1 cellular context compared by ENCODE assay signal in genomic region chr14:70472253-70473159, GRCh38.
TF ChIP-seq lines count a peak whose summit lies in the region.

No MANE protein-coding gene starts in this region.

TF ChIP-seq in HepG2, 621 proteins besides CTCF, POLR2A, EP300 and RAD21 (continued from another document):
- TF ChIP-seq ZNF609 (CRISPR knock-in tag; IDR thresholded peaks at IDR 0.05; ENCODE audit: borderline replicate concordance): no peak
- no peak for TF ChIP-seq KMT2A (CRISPR knock-in tag; IDR thresholded peaks at IDR 0.05)
- no peak for TF ChIP-seq ZBTB38 (CRISPR knock-in tag; IDR thresholded peaks at IDR 0.05)
- TF ChIP-seq E2F2 (CRISPR knock-in tag; IDR thresholded peaks at IDR 0.05; ENCODE audit: borderline replicate concordance): no peak
- no peak for TF ChIP-seq ESRRA (CRISPR knock-in tag; IDR thresholded peaks at IDR 0.05; ENCODE audit: low read depth)
- TF ChIP-seq ZNF20 (CRISPR knock-in tag; IDR thresholded peaks at IDR 0.05): no peak
- TF ChIP-seq ZSCAN5A (CRISPR knock-in tag; IDR thresholded peaks at IDR 0.05; ENCODE audit: borderline replicate concordance): no peak
- TF ChIP-seq MLX (CRISPR knock-in tag; IDR thresholded peaks at IDR 0.05): no peak
- no peak for TF ChIP-seq ZNF468 (CRISPR knock-in tag; IDR thresholded peaks at IDR 0.05)
- TF ChIP-seq ONECUT2 (CRISPR knock-in tag; IDR thresholded peaks at IDR 0.05): no peak
- TF ChIP-seq ZNF580 (CRISPR knock-in tag; IDR thresholded peaks at IDR 0.05; ENCODE audit: borderline replicate concordance, low read depth): no peak
- TF ChIP-seq ZZZ3 (CRISPR knock-in tag; IDR thresholded peaks at IDR 0.05; ENCODE audit: borderline replicate concordance): no peak
- TF ChIP-seq PLRG1 (conservative IDR thresholded peaks at IDR 0.05): no peak
- no peak for TF ChIP-seq ZBTB46 (CRISPR knock-in tag; IDR thresholded peaks at IDR 0.05; ENCODE audit: borderline replicate concordance)
- TF ChIP-seq ZNF224 (CRISPR knock-in tag; IDR thresholded peaks at IDR 0.05): no peak
